18 cellular contexts compared by ENCODE assay signal in the genomic region with DNA sequence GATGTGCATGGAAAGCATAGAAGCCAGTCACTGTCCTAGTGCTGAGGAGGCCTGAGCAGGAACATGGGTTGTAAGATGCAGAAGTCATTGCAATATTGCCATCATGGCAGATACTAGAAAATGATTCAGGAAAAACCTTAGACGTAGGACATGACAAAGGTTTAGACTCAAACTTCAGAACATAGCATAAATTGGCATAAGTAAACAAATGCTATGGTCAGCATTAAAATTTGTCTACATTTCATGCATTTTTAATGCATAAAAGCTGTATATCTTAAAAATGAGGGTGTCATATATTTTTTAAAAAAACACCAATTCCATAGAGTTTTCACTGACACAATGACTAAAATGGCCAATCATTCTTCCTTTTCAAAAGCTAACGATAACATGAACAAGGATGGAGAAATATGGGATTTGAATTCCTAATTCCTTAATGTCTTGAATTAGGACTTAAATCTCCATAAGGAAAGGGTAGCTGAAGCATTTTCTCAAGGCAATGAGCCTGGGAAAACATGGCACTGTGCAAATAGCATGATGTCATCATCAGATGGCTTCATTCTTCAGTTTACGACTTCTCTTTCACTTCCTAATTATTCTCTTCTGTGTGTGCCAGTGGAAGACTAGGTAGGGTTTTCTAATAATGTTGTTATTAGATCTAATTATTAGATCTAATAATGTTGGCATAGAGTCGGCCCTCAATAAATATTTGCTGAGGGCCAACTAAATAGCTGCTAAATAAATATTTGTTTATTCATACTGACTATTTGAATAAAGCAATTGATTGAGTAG.
A peak's percentile ranks its signal among the peaks of the same experiment; 100 is the strongest.
DNase-seq lines count a peak whose midpoint lies in the region; ATAC-seq, FAIRE-seq and TF ChIP-seq lines count a peak whose summit lies in the region.
"Had no signal": no experiment of that assay in that cellular context is flagged by ENCODE, and none has a peak within 500 bp of the region (broad histone marks: within the 10 kb centered on the region; RNA-seq: fewer than 3 reads in every experiment).

No MANE protein-coding gene starts in this region.

- no peaks in the 10 kb centered on the region for H3K9me2 ChIP-seq in Karpas-422 (replicated peaks; ENCODE audit: insufficient read depth, low read length)

- H3K9me1 ChIP-seq in K562 (ENCODE audit: control insufficient read depth, insufficient read depth, low read length), result no peaks in the 10 kb centered on the region

- H3K79me2 ChIP-seq in K562 (ENCODE audit: control insufficient read depth, insufficient read depth, low read length) (no peaks in the 10 kb centered on the region), Karpas-422 (ENCODE audit: low read length) (no peaks in the 10 kb centered on the region)

- H2AFZ ChIP-seq in K562 (ENCODE audit: low read depth, low read length), result no peak overlapping the region
- no peak overlapping the region for H2AFZ ChIP-seq in Karpas-422 (ENCODE audit: low read length)

- CTCF ChIA-PET in K562 (lab: Yijun Ruan, JAX; ENCODE audit: low intra/inter-chr PET ratio), result no interaction called here

- intact Hi-C loops in K562 (cut with micrococcal nuclease), result no loop called here

- no peak overlapping the region for H3K4me3 ChIP-seq in K562
- H3K4me3 ChIP-seq in Karpas-422 (ENCODE audit: low read length), result no peak overlapping the region
- no peak overlapping the region for H3K4me3 ChIP-seq in gastroesophageal sphincter
- H3K4me3 ChIP-seq: HAP-1 had no signal

- H3K9me3 ChIP-seq in K562 (replicated peaks; ENCODE audit: control insufficient read depth, insufficient read depth, low read depth, low read length) (no peaks in the 10 kb centered on the region), Karpas-422 (ENCODE audit: low read length) (no peaks in the 10 kb centered on the region), gastroesophageal sphincter (no peaks in the 10 kb centered on the region)
- H3K9me3 ChIP-seq: BE2C, HAP-1 had no signal

- H3K27ac ChIP-seq in K562 (ENCODE audit: extremely low read depth, low read depth, low read length) (no peak overlapping the region), Karpas-422 (ENCODE audit: low read length) (no peak overlapping the region), gastroesophageal sphincter (no peak overlapping the region)
- H3K27ac ChIP-seq: C4-2B had no signal

- POLR2A ChIA-PET in K562 (lab: Yijun Ruan, JAX), result no interaction called here

- no peak overlapping the region for H3K9ac ChIP-seq in K562 (ENCODE audit: insufficient read depth in 1 of 2, low read depth in 2 of 2, low read length in 2 of 2)
- H3K9ac ChIP-seq in Karpas-422 (ENCODE audit: low read length), result no peak overlapping the region

- H3K36me3 ChIP-seq in K562 (ENCODE audit: control insufficient read depth, insufficient read depth, low read length), result no peaks in the 10 kb centered on the region
- no peaks in the 10 kb centered on the region for H3K36me3 ChIP-seq in Karpas-422 (ENCODE audit: insufficient read depth, low read length)
- no peaks in the 10 kb centered on the region for H3K36me3 ChIP-seq in gastroesophageal sphincter
- H3K36me3 ChIP-seq: BE2C, HAP-1 had no signal

- H4K20me1 ChIP-seq in K562 (replicated peaks; ENCODE audit: control insufficient read depth, insufficient read depth, low read length) (no peaks in the 10 kb centered on the region), Karpas-422 (ENCODE audit: insufficient read depth, low read depth, low read length) (no peaks in the 10 kb centered on the region)

- no peak for ATAC-seq in K562
- no peak for ATAC-seq in GM21619 (IDR thresholded peaks at IDR 0.05; ENCODE audit: unreplicated experiment)
- no peak for ATAC-seq in gastroesophageal sphincter

- no peak for TF ChIP-seq POLR2A in K562 (conservative IDR thresholded peaks at IDR 0.05)
- TF ChIP-seq POLR2A in gastroesophageal sphincter (IDR thresholded peaks at IDR 0.05), result no peak

- in situ Hi-C loops in K562 (cut with MboI), result no loop called here

- BruUV-seq in K562 (replicated peaks; lab: Mats Ljungman, UMichigan), result no TSS peak

- FAIRE-seq in K562 (lab: Jason Lieb, UNC), result no peak
- FAIRE-seq: A204.1, GM12892, H1 had no signal

- no peaks in the 10 kb centered on the region for H3K4me1 ChIP-seq in K562 (replicated peaks in 1 of 2; ENCODE audit: control insufficient read depth in 2 of 2, insufficient read depth in 2 of 2, low read length in 2 of 2)
- no peaks in the 10 kb centered on the region for H3K4me1 ChIP-seq in Karpas-422 (ENCODE audit: low read length)
- no peaks in the 10 kb centered on the region for H3K4me1 ChIP-seq in gastroesophageal sphincter
- H3K4me1 ChIP-seq: BE2C, HAP-1 had no signal

- no peaks in the 10 kb centered on the region for H3K27me3 ChIP-seq in K562 (ENCODE audit: control insufficient read depth in 2 of 2, insufficient read depth in 2 of 2, low read length in 2 of 2)
- no peaks in the 10 kb centered on the region for H3K27me3 ChIP-seq in Karpas-422 (ENCODE audit: low read length)
- no peaks in the 10 kb centered on the region for H3K27me3 ChIP-seq in gastroesophageal sphincter
- H3K27me3 ChIP-seq: BE2C had no signal

- peak; percentile 2 for DNase-seq in NCI-H748 (lab: John Stamatoyannopoulos, UW; ENCODE audit: unreplicated experiment)
- DNase-seq in NCI-H748 treated with DMSO at 0.1 percent for 48 hours (lab: John Stamatoyannopoulos, UW), result no peak
- peak; percentile 1 for DNase-seq in DMS53 treated with DMSO at 0.1 percent for 48 hours (lab: John Stamatoyannopoulos, UW; ENCODE audit: unreplicated experiment)
- peak; percentile 40 for DNase-seq in MV-4-11 (lab: John Stamatoyannopoulos, UW)
- DNase-seq in K562 (ENCODE audit: extremely low read depth in 1 of 4, low spot score in 3 of 4), result no peak
- DNase-seq in Karpas-422, result no peak
- DNase-seq: BE2C; CD4-positive, alpha-beta memory T cell; DND-41; GDM1; HFFc6 had no signal

- WGBS in K562 (ENCODE audit: insufficient coverage, low coverage, missing lambda C conversion rate), result 0% methylated on average over 4 of the region's 4 CpGs
- 83 to 93% methylated on average over 4 of the region's 4 CpGs for WGBS in gastroesophageal sphincter (ENCODE audit: low coverage in 1 of 2), 2 donors

- TF ChIP-seq RAD21 in K562 (CRISPR knock-in tag; conservative IDR thresholded peaks at IDR 0.05 in 1 of 2, IDR thresholded peaks at IDR 0.05 in 1 of 2), result no peak

- TF ChIP-seq EP300 in K562 (IDR thresholded peaks at IDR 0.05; ENCODE audit: low read length), result no peak
- no peak for TF ChIP-seq EP300 in gastroesophageal sphincter (IDR thresholded peaks at IDR 0.05)

- H3K4me2 ChIP-seq in K562 (ENCODE audit: insufficient read depth, low read length), result no peak overlapping the region
- H3K4me2 ChIP-seq in Karpas-422 (ENCODE audit: low read depth, low read length, poor library complexity, severe bottlenecking), result no peak overlapping the region

- no peak for TF ChIP-seq CTCF in K562 (IDR thresholded peaks at IDR 0.05 in 2 of 3, conservative IDR thresholded peaks at IDR 0.05 in 1 of 3; ENCODE audit: insufficient read depth in 2 of 3, low read depth in 1 of 3, low read length in 3 of 3)
- TF ChIP-seq CTCF in gastroesophageal sphincter (IDR thresholded peaks at IDR 0.05), result no peak

TF ChIP-seq in K562, 482 proteins besides CTCF, POLR2A, EP300 and RAD21:
- TF ChIP-seq L3MBTL2 (IDR thresholded peaks at IDR 0.05), result no peak
- no peak for TF ChIP-seq NFE2L1 (tag; IDR thresholded peaks at IDR 0.05; ENCODE audit: borderline replicate concordance, low read depth)
- peak; percentile 39 for TF ChIP-seq MAFG (tag; conservative IDR thresholded peaks at IDR 0.05)
- TF ChIP-seq EGR1 (conservative IDR thresholded peaks at IDR 0.05), result no peak
- TF ChIP-seq FOXK2 (conservative IDR thresholded peaks at IDR 0.05 in 1 of 2, IDR thresholded peaks at IDR 0.05 in 1 of 2; ENCODE audit: low read depth in 2 of 2), result no peak
- TF ChIP-seq, protein P1, sequence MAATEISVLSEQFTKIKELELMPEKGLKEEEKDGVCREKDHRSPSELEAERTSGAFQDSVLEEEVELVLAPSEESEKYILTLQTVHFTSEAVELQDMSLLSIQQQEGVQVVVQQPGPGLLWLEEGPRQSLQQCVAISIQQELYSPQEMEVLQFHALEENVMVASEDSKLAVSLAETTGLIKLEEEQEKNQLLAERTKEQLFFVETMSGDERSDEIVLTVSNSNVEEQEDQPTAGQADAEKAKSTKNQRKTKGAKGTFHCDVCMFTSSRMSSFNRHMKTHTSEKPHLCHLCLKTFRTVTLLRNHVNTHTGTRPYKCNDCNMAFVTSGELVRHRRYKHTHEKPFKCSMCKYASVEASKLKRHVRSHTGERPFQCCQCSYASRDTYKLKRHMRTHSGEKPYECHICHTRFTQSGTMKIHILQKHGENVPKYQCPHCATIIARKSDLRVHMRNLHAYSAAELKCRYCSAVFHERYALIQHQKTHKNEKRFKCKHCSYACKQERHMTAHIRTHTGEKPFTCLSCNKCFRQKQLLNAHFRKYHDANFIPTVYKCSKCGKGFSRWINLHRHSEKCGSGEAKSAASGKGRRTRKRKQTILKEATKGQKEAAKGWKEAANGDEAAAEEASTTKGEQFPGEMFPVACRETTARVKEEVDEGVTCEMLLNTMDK (IDR thresholded peaks at IDR 0.05; ENCODE audit: borderline replicate concordance, insufficient read depth, low read depth, low read length, poor library complexity, severe bottlenecking), result no peak
- no peak for TF ChIP-seq ZKSCAN8 (CRISPR knock-in tag; IDR thresholded peaks at IDR 0.05)
- peak; percentile 33 for TF ChIP-seq ZNF316 (IDR thresholded peaks at IDR 0.05)
- no peak for TF ChIP-seq PHF8 (IDR thresholded peaks at IDR 0.05; ENCODE audit: borderline replicate concordance, low read length)
- TF ChIP-seq TAF15 (IDR thresholded peaks at IDR 0.05; ENCODE audit: low read depth, low read length), result no peak
- TF ChIP-seq SMARCC2 (IDR thresholded peaks at IDR 0.05; ENCODE audit: low read depth), result no peak
- TF ChIP-seq DACH1 (IDR thresholded peaks at IDR 0.05; ENCODE audit: partially characterized antibody), result peak; percentile 90
- no peak for TF ChIP-seq RFX1 (IDR thresholded peaks at IDR 0.05)
- no peak for TF ChIP-seq SMAD1 (IDR thresholded peaks at IDR 0.05; ENCODE audit: low read depth, low read length, partially characterized antibody)
- TF ChIP-seq, protein P2, sequence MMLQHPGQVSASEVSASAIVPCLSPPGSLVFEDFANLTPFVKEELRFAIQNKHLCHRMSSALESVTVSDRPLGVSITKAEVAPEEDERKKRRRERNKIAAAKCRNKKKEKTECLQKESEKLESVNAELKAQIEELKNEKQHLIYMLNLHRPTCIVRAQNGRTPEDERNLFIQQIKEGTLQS (IDR thresholded peaks at IDR 0.05), result 0 out of 2 replicates have a peak, but pooled peaks have one; percentile 23
- TF ChIP-seq, protein P2 (CRISPR knock-in tag; conservative IDR thresholded peaks at IDR 0.05), result no peak

Comparison
In these comparisons a context has a peak if more than half of its experiments do, and no peak if none do; other contexts are left out.
1. DNase-seq: peak in NCI-H748 (single experiment), DMS53 treated with DMSO at 0.1 percent for 48 hours (single experiment) and MV-4-11 (single experiment); none in NCI-H748 treated with DMSO at 0.1 percent for 48 hours (single experiment), K562 (0 of 4) and Karpas-422 (single experiment).